Comparison of ENCODE assay signal across 26 cellular contexts in the genomic region with DNA sequence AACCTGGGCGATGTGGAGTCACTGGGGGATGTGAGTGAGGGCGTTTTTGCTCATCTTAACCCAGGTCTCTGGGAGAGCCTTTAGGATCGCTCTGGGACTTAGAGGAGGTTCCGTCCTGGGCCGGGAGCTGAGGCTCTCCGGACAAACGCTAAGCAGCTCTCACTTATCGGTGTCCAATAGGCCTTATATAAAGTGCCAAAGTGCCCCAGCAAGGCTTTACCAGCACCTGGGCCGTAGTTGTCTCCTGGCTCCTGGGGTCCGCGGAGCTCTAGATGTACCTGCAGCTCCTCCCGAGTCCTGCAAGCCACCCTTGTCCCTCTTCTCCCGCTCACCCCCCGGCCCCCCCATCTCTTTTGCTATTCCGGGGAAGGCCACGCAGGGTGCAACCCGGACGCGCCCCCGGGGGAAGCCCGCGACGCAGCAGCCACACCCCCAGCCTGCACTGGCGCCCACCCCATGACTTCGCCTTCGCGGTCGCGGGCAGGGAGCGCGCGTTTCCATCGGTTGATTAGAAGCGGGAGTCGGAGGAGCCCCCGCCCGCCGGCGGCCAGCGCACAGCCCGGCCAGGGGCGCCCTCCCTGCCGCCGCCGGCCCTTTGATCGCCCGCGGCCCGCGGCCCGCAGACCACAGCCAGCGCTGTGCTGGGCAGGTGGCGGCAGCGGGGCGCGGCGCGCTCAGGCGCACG.
DNase-seq lines count a peak whose midpoint lies in the region; ATAC-seq and TF ChIP-seq lines count a peak whose summit lies in the region.
"Had no signal": no experiment of that assay in that cellular context is flagged by ENCODE, and none has a peak within 500 bp of the region (broad histone marks: within the 10 kb centered on the region; RNA-seq: fewer than 3 reads in every experiment).

No MANE protein-coding gene starts in this region.

- H3K27ac ChIP-seq in left ventricle myocardium inferior (replicated peaks), result no peak overlapping the region
- no peak overlapping the region for H3K27ac ChIP-seq in heart left ventricle
- no peak overlapping the region for H3K27ac ChIP-seq in endodermal cell (ENCODE audit: low read depth, low read length)
- H3K27ac ChIP-seq: epithelial cell of prostate, left lung, prostate gland, vagina had no signal

- H3K27me3 Mint-ChIP-seq in endodermal cell (ENCODE audit: insufficient read depth) (peaks cover 56% of the 10 kb centered on the region), type B pancreatic cell (peaks cover 72% of the 10 kb centered on the region)
- peaks cover 37 to 52% of the 10 kb centered on the region in 2 donors for H3K27me3 Mint-ChIP-seq in stimulated activated naive B cell treated with anti-CD40 and anti-IgM and Interleukin-4, amounts not matched to agents 10 μg/mL and 1 μg/mL and 100 μg/mL, for 72 hours

- H3K9me3 Mint-ChIP-seq in endodermal cell (peaks cover 16% of the 10 kb centered on the region), type B pancreatic cell (peaks cover 14% of the 10 kb centered on the region)
- peaks cover 4 to 8% of the 10 kb centered on the region in 2 donors for H3K9me3 Mint-ChIP-seq in stimulated activated naive B cell treated with anti-CD40 and anti-IgM and Interleukin-4, amounts not matched to agents 10 μg/mL and 1 μg/mL and 100 μg/mL, for 72 hours
- H3K9me3 Mint-ChIP-seq: dendritic cell treated with granulocyte-macrophage colony-stimulating factor and Interleukin-4, amounts not matched to agents 40 ng/mL and 50 ng/mL, for 4 days had no signal

- H3K4me1 Mint-ChIP-seq in endodermal cell (peaks cover 4% of the 10 kb centered on the region), type B pancreatic cell (ENCODE audit: unreplicated experiment) (peaks cover 5% of the 10 kb centered on the region)
- H3K4me1 Mint-ChIP-seq in stimulated activated naive B cell treated with anti-CD40 and anti-IgM and Interleukin-4, amounts not matched to agents 10 μg/mL and 1 μg/mL and 100 μg/mL, for 72 hours, result no peaks in the 10 kb centered on the region
- H3K4me1 Mint-ChIP-seq: CD14-positive monocyte had no signal

- ATAC-seq in heart left ventricle, result no peak
- ATAC-seq in stimulated activated naive B cell treated with anti-CD40 and anti-IgM and Interleukin-4, amounts not matched to agents 10 μg/mL and 1 μg/mL and 100 μg/mL, for 72 hours (replicated peaks), result no peak
- ATAC-seq in GM21381 (IDR thresholded peaks at IDR 0.05; ENCODE audit: unreplicated experiment), result no peak
- ATAC-seq: activated T-cell treated with anti-CD3 and anti-CD28 coated beads, Interleukin-2, amount 50 U/mL, for 72 hours; left lung had no signal

- H3K27ac Mint-ChIP-seq in endodermal cell (no peak overlapping the region), type B pancreatic cell (no peak overlapping the region)
- no peak overlapping the region for H3K27ac Mint-ChIP-seq in stimulated activated naive B cell treated with anti-CD40 and anti-IgM and Interleukin-4, amounts not matched to agents 10 μg/mL and 1 μg/mL and 100 μg/mL, for 72 hours
- H3K27ac Mint-ChIP-seq: activated naive CD4-positive, alpha-beta T cell treated with anti-CD3 and anti-CD28 coated beads for 36 hours; activated T-cell treated with anti-CD3 and anti-CD28 coated beads, Interleukin-2, amount 50 U/mL, for 72 hours; CD14-positive monocyte; dendritic cell treated with granulocyte-macrophage colony-stimulating factor and Interleukin-4, amounts not matched to agents 40 ng/mL and 50 ng/mL, for 4 days had no signal

- H3K4me3 ChIP-seq in left ventricle myocardium inferior, result peak overlapping the region; percentile 27
- H3K4me3 ChIP-seq in heart left ventricle, result peak overlapping the region in 1 of 12 donors; percentile 12
- H3K4me3 ChIP-seq in endodermal cell (ENCODE audit: low read length), result no peak overlapping the region
- H3K4me3 ChIP-seq: left lung, prostate gland, vagina had no signal

- no peaks in the 10 kb centered on the region for H3K36me3 ChIP-seq in left ventricle myocardium inferior
- no peaks in the 10 kb centered on the region for H3K36me3 ChIP-seq in heart left ventricle
- H3K36me3 ChIP-seq in endodermal cell (ENCODE audit: control insufficient read depth, insufficient read depth, low read length), result no peaks in the 10 kb centered on the region
- H3K36me3 ChIP-seq: left lung, prostate gland, vagina had no signal

- H3K4me3 Mint-ChIP-seq in endodermal cell (peak overlapping the region; percentile 46), type B pancreatic cell (peak overlapping the region; percentile 11)
- H3K4me3 Mint-ChIP-seq in stimulated activated naive B cell treated with anti-CD40 and anti-IgM and Interleukin-4, amounts not matched to agents 10 μg/mL and 1 μg/mL and 100 μg/mL, for 72 hours, result no peak overlapping the region
- H3K4me3 Mint-ChIP-seq: activated naive CD4-positive, alpha-beta T cell treated with anti-CD3 and anti-CD28 coated beads for 36 hours; activated T-cell treated with anti-CD3 and anti-CD28 coated beads, Interleukin-2, amount 50 U/mL, for 72 hours; dendritic cell treated with granulocyte-macrophage colony-stimulating factor and Interleukin-4, amounts not matched to agents 40 ng/mL and 50 ng/mL, for 4 days had no signal

- H3K9me3 ChIP-seq in left ventricle myocardium inferior (replicated peaks) (peaks cover 18% of the 10 kb centered on the region), heart left ventricle (peaks cover 0 to 22% (median 11%) of the 10 kb centered on the region in 12 donors), endodermal cell (ENCODE audit: control insufficient read depth, low read length) (no peaks in the 10 kb centered on the region)
- H3K9me3 ChIP-seq: prostate gland, vagina had no signal

- intact Hi-C loops in left ventricle myocardium inferior (cut with micrococcal nuclease) (no loop called here), heart left ventricle (cut with DNase I) (no loop called here)

- no peak overlapping the region for H3K9ac ChIP-seq in endodermal cell (ENCODE audit: extremely low read depth, low read length, poor library complexity, severe bottlenecking)

- H3K4me1 ChIP-seq in left ventricle myocardium inferior (no peaks in the 10 kb centered on the region), heart left ventricle (peaks cover 0 to 7% (median 0%) of the 10 kb centered on the region in 12 donors), endodermal cell (ENCODE audit: control insufficient read depth, insufficient read depth, low read length) (no peaks in the 10 kb centered on the region)
- H3K4me1 ChIP-seq: left lung, prostate gland, vagina had no signal

- H3K36me3 Mint-ChIP-seq in endodermal cell (ENCODE audit: low read depth) (peaks cover 2% of the 10 kb centered on the region), type B pancreatic cell (peaks cover 4% of the 10 kb centered on the region)
- H3K36me3 Mint-ChIP-seq in stimulated activated naive B cell treated with anti-CD40 and anti-IgM and Interleukin-4, amounts not matched to agents 10 μg/mL and 1 μg/mL and 100 μg/mL, for 72 hours, result no peaks in the 10 kb centered on the region
- H3K36me3 Mint-ChIP-seq: CD14-positive monocyte had no signal

- TF ChIP-seq CTCF in left ventricle myocardium inferior (IDR thresholded peaks at IDR 0.05; ENCODE audit: borderline replicate concordance), result no peak
- TF ChIP-seq CTCF in heart left ventricle (IDR thresholded peaks at IDR 0.05), result no peak
- no peak for TF ChIP-seq CTCF in endodermal cell (conservative IDR thresholded peaks at IDR 0.05)
- TF ChIP-seq CTCF in type B pancreatic cell (conservative IDR thresholded peaks at IDR 0.05), result no peak

- 3 to 9% (median 4%) methylated on average over 44 to 60 of the region's 60 CpGs for WGBS in heart left ventricle, 4 donors
- 7 to 10% methylated on average over 16 to 60 of the region's 60 CpGs for WGBS in endodermal cell (ENCODE audit: insufficient coverage in 1 of 2, insufficient read length in 1 of 2), 2 experiments

- DNase-seq in left ventricle myocardium inferior (no peak), heart left ventricle (no peak), endodermal cell (peak; percentile 76), iPS-NIHi7 (ENCODE audit: extremely low spot score) (peak; percentile 62), type B pancreatic cell (ENCODE audit: extremely low spot score, unreplicated experiment) (no peak), NCI-H1417 treated with DMSO at 0.1 percent for 48 hours (lab: John Stamatoyannopoulos, UW) (no peak)
- DNase-seq in stimulated activated naive B cell treated with anti-CD40 and anti-IgM and Interleukin-4, amounts not matched to agents 10 μg/mL and 1 μg/mL and 100 μg/mL, for 72 hours, result no peak
- DNase-seq: ACHN; activated CD4-positive, alpha-beta T cell treated with anti-CD3 and anti-CD28 coated beads for 1 hour; activated naive CD4-positive, alpha-beta T cell treated with anti-CD3 and anti-CD28 coated beads for 36 hours; activated T-cell treated with anti-CD3 and anti-CD28 coated beads, Interleukin-2, amount 50 U/mL, for 72 hours; amygdala; caudate nucleus; KBM-7; MM.1S; NCI-H69; OCI-M1; SHP77; substantia nigra had no signal

- H3K27me3 ChIP-seq in left ventricle myocardium inferior (ENCODE audit: low read depth), result peaks cover 93% of the 10 kb centered on the region
- peaks cover 15 to 69% (median 46%) of the 10 kb centered on the region in 9 donors for H3K27me3 ChIP-seq in heart left ventricle
- peaks cover 59% of the 10 kb centered on the region for H3K27me3 ChIP-seq in endodermal cell (ENCODE audit: control insufficient read depth, insufficient read depth, low read length, poor library complexity, severe bottlenecking)
- H3K27me3 ChIP-seq: vagina had no signal

- TF ChIP-seq POLR2A in heart left ventricle (IDR thresholded peaks at IDR 0.05), result no peak

Comparison
In these comparisons a context has a peak if more than half of its experiments do, and no peak if none do; other contexts are left out.
1. DNase-seq: peak in endodermal cell (single experiment) and iPS-NIHi7 (single experiment); none in left ventricle myocardium inferior (single experiment), heart left ventricle (0 of 5), type B pancreatic cell (single experiment), NCI-H1417 treated with DMSO at 0.1 percent for 48 hours (single experiment) and stimulated activated naive B cell treated with anti-CD40 and anti-IgM and Interleukin-4, amounts not matched to agents 10 μg/mL and 1 μg/mL and 100 μg/mL, for 72 hours (single experiment).
2. H3K4me3 Mint-ChIP-seq: peak in endodermal cell (single experiment) and type B pancreatic cell (single experiment); none in stimulated activated naive B cell treated with anti-CD40 and anti-IgM and Interleukin-4, amounts not matched to agents 10 μg/mL and 1 μg/mL and 100 μg/mL, for 72 hours (0 of 2).